In genomic region chr3:50358927-50359759, GRCh38 we compare ENCODE assay signal across 8 cellular contexts. TPM values are rescaled to one million over a fixed set of nuclear protein-coding genes. Genes with fewer than 3 reads are reported as not detected.
DNase-seq lines count a peak whose midpoint lies in the region; ATAC-seq, FAIRE-seq and TF ChIP-seq lines count a peak whose summit lies in the region.

Gene TMEM115 (minus strand): TSS chr3:50359521. CDS start chr3:50359063, 458 bp downstream.

- peak; percentile 98 for DNase-seq in D341Med (ENCODE audit: low spot score)
- DNase-seq in HuH-7 (ENCODE audit: low spot score) = peak; percentile 98
- peak; percentile 93 for DNase-seq in activated CD8-positive, alpha-beta memory T cell treated with anti-CD3 and anti-CD28 coated beads, Interleukin-2, amount 50 U/mL, for 48 hours
- peak; percentile 87 to 95 for DNase-seq in stimulated activated CD8-positive, alpha-beta memory T cell treated with anti-CD3 and anti-CD28 coated beads, Interleukin-15, amount 100 ng/mL, for 4 hours (ENCODE audit: low read depth in 2 of 2)

- no peak for TF ChIP-seq CTCF in OCI-LY3 (IDR thresholded peaks at IDR 0.05; ENCODE audit: low read depth, low read length)

- H3K4me1 ChIP-seq in OCI-LY3 (ENCODE audit: low read length) (peaks cover 23% of the 10 kb centered on the region), mesodermal cell (ENCODE audit: control insufficient read depth, insufficient read depth, low read length, poor library complexity, severe bottlenecking) (peaks cover 21% of the 10 kb centered on the region)

- H3K4me3 ChIP-seq in OCI-LY3 (ENCODE audit: low read length) = peak within 1 kb of the TSS; percentile 92
- peak within 1 kb of the TSS; percentile 85 for H3K4me3 ChIP-seq in mesodermal cell (ENCODE audit: extremely low read depth, insufficient read depth, low read length, poor library complexity, severe bottlenecking)

- 8 to 9% methylated on average over 51 to 60 of the region's 62 CpGs for WGBS in mesodermal cell (ENCODE audit: insufficient coverage in 2 of 2), 2 experiments

- H3K36me3 ChIP-seq in OCI-LY3 (replicated peaks; ENCODE audit: low read depth, low read length) = peaks cover 24% of the 10 kb centered on the region
- H3K36me3 ChIP-seq in mesodermal cell (ENCODE audit: control insufficient read depth, insufficient read depth, low read length) = peaks cover 39% of the 10 kb centered on the region

- peak within 1 kb of the TSS; percentile 96 for H3K4me2 ChIP-seq in OCI-LY3 (ENCODE audit: low read length)

- peak within 1 kb of the TSS; percentile 87 for H2AFZ ChIP-seq in OCI-LY3 (ENCODE audit: low read depth, low read length)

- peaks cover 38% of the 10 kb centered on the region for H3K79me2 ChIP-seq in OCI-LY3 (ENCODE audit: low read length)

- H4K20me1 ChIP-seq in OCI-LY3 (ENCODE audit: insufficient read depth, low read length) = 0 out of 2 replicates have a peak, but pooled peaks cover 10% of the 10 kb centered on the region

- peak; percentile 98 for ATAC-seq in GM21515 (IDR thresholded peaks at IDR 0.05; ENCODE audit: unreplicated experiment)

- H3K27me3 ChIP-seq in OCI-LY3 (ENCODE audit: low read depth, low read length) = no peaks in the 10 kb centered on the region

- FAIRE-seq in endometrium (lab: Jason Lieb, UNC) = peak; percentile 98

- H3K9me3 ChIP-seq in OCI-LY3 (ENCODE audit: insufficient read depth, low read length) (no peaks in the 10 kb centered on the region), mesodermal cell (ENCODE audit: control insufficient read depth, low read length) (no peaks in the 10 kb centered on the region)

- H3K9ac ChIP-seq in OCI-LY3 (ENCODE audit: low read length) = peak within 1 kb of the TSS; percentile 94

- H3K27ac ChIP-seq in OCI-LY3 (ENCODE audit: low read length) (peak within 1 kb of the TSS; percentile 43), mesodermal cell (ENCODE audit: low read depth, low read length, severe bottlenecking) (no peak within 1 kb of the TSS)

RNA-seq across cellular contexts. Expression of gene TMEM115, which starts in this region (rescaled TPM):
- polyA plus RNA-seq in mesodermal cell (2013, experiment 1 of 2) = 35.4 TPM
- 29.5 TPM for polyA plus RNA-seq in mesodermal cell (2013, experiment 2 of 2)
